Comparison of ENCODE assay signal across 31 cellular contexts in genomic region chr22:23744001-23744400, GRCh38. TPM values are rescaled to one million over a fixed set of nuclear protein-coding genes. Genes with fewer than 3 reads are reported as not detected.
"Had no signal": no experiment of that assay in that cellular context is flagged by ENCODE, and none has a peak within 500 bp of the region (broad histone marks: within the 10 kb centered on the region; RNA-seq: fewer than 3 reads in every experiment).

No MANE protein-coding gene starts in this region.

- H3K79me2 ChIP-seq: parathyroid adenoma had no signal

- H3K4me2 ChIP-seq: smooth muscle cell had no signal

- H3K4me1 ChIP-seq: lower lobe of right lung, thyroid gland had no signal

- H3K9ac ChIP-seq: parathyroid adenoma had no signal

- H3K27ac ChIP-seq: esophagus squamous epithelium, lower lobe of right lung, neutrophil, parathyroid adenoma, right atrium auricular region, thyroid gland had no signal

- H3K4me3 Mint-ChIP-seq: naive thymus-derived CD8-positive, alpha-beta T cell; stimulated activated naive CD8-positive, alpha-beta T cell treated with anti-CD3 and anti-CD28 coated beads, Interleukin-15, amount 100 ng/mL, for 72 hours; type B pancreatic cell had no signal

- H3K9me3 ChIP-seq: esophagus squamous epithelium, lower lobe of right lung, neutrophil, right atrium auricular region, thyroid gland had no signal

- H3K27me3 ChIP-seq: esophagus squamous epithelium, neutrophil, right atrium auricular region, thyroid gland had no signal

- H3K4me1 Mint-ChIP-seq: stimulated activated naive CD8-positive, alpha-beta T cell treated with anti-CD3 and anti-CD28 coated beads, Interleukin-15, amount 100 ng/mL, for 72 hours had no signal

- H3K27ac Mint-ChIP-seq: naive thymus-derived CD8-positive, alpha-beta T cell; progenitor cell of endocrine pancreas; stimulated activated naive CD8-positive, alpha-beta T cell treated with anti-CD3 and anti-CD28 coated beads, Interleukin-15, amount 100 ng/mL, for 72 hours; type B pancreatic cell had no signal

- ATAC-seq: lower lobe of right lung; naive thymus-derived CD8-positive, alpha-beta T cell; stimulated activated naive CD8-positive, alpha-beta T cell treated with anti-CD3 and anti-CD28 coated beads, Interleukin-15, amount 100 ng/mL, for 72 hours had no signal

- DNase-seq: dermis blood vessel endothelial cell; effector memory CD4-positive, alpha-beta T cell; erythroblast; esophagus squamous epithelium; foreskin melanocyte; lower lobe of right lung; naive thymus-derived CD8-positive, alpha-beta T cell; stimulated activated CD4-positive, alpha-beta T cell treated with anti-CD3 and anti-CD28 coated beads, Interleukin-12 subunit alpha, Interleukin-12 subunit beta, amount 100 ng/mL, for 4 hours; stimulated activated CD4-positive, alpha-beta T cell treated with anti-CD3 and anti-CD28 coated beads, Interleukin-1b, Interleukin-23, amount 100 ng/mL, for 48 hours; stimulated activated CD4-positive, alpha-beta T cell treated with anti-CD3 and anti-CD28 coated beads, Interleukin-4, amount 100 ng/mL, for 1 hour; stimulated activated CD8-positive, alpha-beta memory T cell treated with anti-CD3 and anti-CD28 coated beads, Interleukin-4, amount 100 ng/mL, for 48 hours; stimulated activated naive CD4-positive, alpha-beta T cell; stimulated activated naive CD8-positive, alpha-beta T cell treated with anti-CD3 and anti-CD28 coated beads, Interleukin-15, amount 100 ng/mL, for 72 hours; thyroid gland had no signal

- H3K9me3 Mint-ChIP-seq: type B pancreatic cell had no signal

- H3K27me3 Mint-ChIP-seq: naive thymus-derived CD8-positive, alpha-beta T cell; progenitor cell of endocrine pancreas; stimulated activated naive CD8-positive, alpha-beta T cell treated with anti-CD3 and anti-CD28 coated beads, Interleukin-15, amount 100 ng/mL, for 72 hours; type B pancreatic cell had no signal

- FAIRE-seq: keratinocyte had no signal

- H2AFZ ChIP-seq: parathyroid adenoma had no signal

- H3K4me3 ChIP-seq: coronary artery, esophagus squamous epithelium, lower lobe of right lung, right atrium auricular region, smooth muscle cell, thyroid gland had no signal

RNA-seq across cellular contexts. Expression of gene VPREB3, which starts 10.2 kb away (rescaled TPM):
- total RNA-seq: chondrocyte, dermis blood vessel endothelial cell, esophagus squamous epithelium, lower lobe of right lung, mesenteric fat pad, omental fat pad, progenitor cell of endocrine pancreas, right atrium auricular region, sciatic nerve, smooth muscle cell, temporal lobe, thyroid gland, urinary bladder had no signal

RNA-seq across cellular contexts. Expression of gene C22orf15, which starts 18.8 kb away (rescaled TPM):
- total RNA-seq: chondrocyte, dermis blood vessel endothelial cell, esophagus squamous epithelium, left ventricle myocardium superior, mesenteric fat pad, myocyte, omental fat pad, progenitor cell of endocrine pancreas, right atrium auricular region, smooth muscle cell, subcutaneous adipose tissue, thyroid gland had no signal
